In the genomic region with DNA sequence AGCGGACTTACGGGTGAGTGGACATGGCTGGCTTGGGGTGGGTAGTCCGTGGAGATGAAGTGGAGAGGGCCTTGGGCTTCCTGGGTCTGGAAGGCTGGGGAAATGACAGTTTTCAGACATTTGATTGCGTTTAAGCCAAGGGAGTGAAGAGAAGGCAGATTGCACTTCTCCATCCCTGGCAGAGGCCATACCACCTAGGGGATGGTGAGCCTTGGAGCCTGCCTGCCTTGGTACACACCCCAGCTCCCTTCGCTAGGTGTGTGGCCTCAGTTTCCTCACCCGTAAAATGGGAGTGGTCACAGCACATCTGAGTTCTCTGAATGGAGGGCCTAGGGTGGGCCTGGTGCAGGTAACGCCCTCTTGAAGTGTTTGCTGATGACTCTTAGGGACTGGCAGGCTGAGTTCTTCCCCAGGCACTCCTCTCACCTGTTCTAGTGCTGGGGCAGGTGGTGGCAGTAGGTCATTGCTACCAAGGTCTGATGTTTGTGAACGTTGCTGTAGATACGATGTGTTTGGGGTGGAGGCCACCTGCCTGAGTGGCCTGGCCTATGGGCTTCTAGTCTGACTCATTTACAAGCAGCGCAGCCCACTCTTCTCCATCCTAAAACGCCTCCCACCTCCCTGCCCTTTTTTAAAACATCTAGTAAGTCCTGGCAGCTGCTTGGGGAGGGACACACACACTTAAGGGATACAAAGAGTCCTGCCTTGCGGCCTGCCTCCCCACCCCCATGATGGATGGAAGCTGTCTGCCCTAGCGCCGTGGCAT, we compare ENCODE assay signal across 1 cellular context.
TF ChIP-seq lines count a peak whose summit lies in the region.

No MANE protein-coding gene starts in this region.

TF ChIP-seq in GM23338, 12 proteins besides CTCF, POLR2A, EP300 and RAD21 (continued from another document):
- TF ChIP-seq, protein P1, sequence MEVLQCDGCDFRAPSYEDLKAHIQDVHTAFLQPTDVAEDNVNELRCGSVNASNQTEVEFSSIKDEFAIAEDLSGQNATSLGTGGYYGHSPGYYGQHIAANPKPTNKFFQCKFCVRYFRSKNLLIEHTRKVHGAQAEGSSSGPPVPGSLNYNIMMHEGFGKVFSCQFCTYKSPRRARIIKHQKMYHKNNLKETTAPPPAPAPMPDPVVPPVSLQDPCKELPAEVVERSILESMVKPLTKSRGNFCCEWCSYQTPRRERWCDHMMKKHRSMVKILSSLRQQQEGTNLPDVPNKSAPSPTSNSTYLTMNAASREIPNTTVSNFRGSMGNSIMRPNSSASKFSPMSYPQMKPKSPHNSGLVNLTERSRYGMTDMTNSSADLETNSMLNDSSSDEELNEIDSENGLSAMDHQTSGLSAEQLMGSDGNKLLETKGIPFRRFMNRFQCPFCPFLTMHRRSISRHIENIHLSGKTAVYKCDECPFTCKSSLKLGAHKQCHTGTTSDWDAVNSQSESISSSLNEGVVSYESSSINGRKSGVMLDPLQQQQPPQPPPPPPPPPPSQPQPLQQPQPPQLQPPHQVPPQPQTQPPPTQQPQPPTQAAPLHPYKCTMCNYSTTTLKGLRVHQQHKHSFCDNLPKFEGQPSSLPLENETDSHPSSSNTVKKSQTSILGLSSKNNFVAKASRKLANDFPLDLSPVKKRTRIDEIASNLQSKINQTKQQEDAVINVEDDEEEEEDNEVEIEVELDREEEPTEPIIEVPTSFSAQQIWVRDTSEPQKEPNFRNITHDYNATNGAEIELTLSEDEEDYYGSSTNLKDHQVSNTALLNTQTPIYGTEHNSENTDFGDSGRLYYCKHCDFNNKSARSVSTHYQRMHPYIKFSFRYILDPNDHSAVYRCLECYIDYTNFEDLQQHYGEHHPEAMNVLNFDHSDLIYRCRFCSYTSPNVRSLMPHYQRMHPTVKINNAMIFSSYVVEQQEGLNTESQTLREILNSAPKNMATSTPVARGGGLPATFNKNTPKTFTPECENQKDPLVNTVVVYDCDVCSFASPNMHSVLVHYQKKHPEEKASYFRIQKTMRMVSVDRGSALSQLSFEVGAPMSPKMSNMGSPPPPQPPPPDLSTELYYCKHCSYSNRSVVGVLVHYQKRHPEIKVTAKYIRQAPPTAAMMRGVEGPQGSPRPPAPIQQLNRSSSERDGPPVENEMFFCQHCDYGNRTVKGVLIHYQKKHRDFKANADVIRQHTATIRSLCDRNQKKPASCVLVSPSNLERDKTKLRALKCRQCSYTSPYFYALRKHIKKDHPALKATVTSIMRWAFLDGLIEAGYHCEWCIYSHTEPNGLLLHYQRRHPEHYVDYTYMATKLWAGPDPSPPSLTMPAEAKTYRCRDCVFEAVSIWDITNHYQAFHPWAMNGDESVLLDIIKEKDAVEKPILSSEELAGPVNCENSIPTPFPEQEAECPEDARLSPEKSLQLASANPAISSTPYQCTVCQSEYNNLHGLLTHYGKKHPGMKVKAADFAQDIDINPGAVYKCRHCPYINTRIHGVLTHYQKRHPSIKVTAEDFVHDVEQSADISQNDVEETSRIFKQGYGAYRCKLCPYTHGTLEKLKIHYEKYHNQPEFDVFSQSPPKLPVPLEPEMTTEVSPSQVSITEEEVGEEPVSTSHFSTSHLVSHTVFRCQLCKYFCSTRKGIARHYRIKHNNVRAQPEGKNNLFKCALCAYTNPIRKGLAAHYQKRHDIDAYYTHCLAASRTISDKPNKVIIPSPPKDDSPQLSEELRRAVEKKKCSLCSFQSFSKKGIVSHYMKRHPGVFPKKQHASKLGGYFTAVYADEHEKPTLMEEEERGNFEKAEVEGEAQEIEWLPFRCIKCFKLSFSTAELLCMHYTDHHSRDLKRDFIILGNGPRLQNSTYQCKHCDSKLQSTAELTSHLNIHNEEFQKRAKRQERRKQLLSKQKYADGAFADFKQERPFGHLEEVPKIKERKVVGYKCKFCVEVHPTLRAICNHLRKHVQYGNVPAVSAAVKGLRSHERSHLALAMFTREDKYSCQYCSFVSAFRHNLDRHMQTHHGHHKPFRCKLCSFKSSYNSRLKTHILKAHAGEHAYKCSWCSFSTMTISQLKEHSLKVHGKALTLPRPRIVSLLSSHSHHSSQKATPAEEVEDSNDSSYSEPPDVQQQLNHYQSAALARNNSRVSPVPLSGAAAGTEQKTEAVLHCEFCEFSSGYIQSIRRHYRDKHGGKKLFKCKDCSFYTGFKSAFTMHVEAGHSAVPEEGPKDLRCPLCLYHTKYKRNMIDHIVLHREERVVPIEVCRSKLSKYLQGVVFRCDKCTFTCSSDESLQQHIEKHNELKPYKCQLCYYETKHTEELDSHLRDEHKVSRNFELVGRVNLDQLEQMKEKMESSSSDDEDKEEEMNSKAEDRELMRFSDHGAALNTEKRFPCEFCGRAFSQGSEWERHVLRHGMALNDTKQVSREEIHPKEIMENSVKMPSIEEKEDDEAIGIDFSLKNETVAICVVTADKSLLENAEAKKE (CRISPR knock-in tag; IDR thresholded peaks at IDR 0.05) = no peak
- TF ChIP-seq EZH2 (IDR thresholded peaks at IDR 0.05; ENCODE audit: low read depth, unreplicated experiment) = no peak
